8 cellular contexts compared by ENCODE assay signal in genomic region chr12:27013606-27014084, GRCh38. TPM values are rescaled to one million over a fixed set of nuclear protein-coding genes. Genes with fewer than 3 reads are reported as not detected.
DNase-seq lines count a peak whose midpoint lies in the region; ATAC-seq and TF ChIP-seq lines count a peak whose summit lies in the region.

No MANE protein-coding gene starts in this region.

- no peaks in the 10 kb centered on the region for H3K36me3 ChIP-seq in osteoblast (ENCODE audit: insufficient read depth, low read length)

- peak overlapping the region; percentile 97 for H3K4me2 ChIP-seq in osteoblast (ENCODE audit: insufficient read depth, low read length)

- no peaks in the 10 kb centered on the region for H3K9me3 ChIP-seq in osteoblast (ENCODE audit: low read depth, low read length)

- H3K79me2 ChIP-seq in osteoblast (ENCODE audit: insufficient read depth, low read length): peaks cover 41% of the 10 kb centered on the region

- H3K4me3 ChIP-seq in WI38 (ENCODE audit: low read depth, low read length): peak overlapping the region; percentile 85
- peak overlapping the region; percentile 81 to 99 for H3K4me3 ChIP-seq in foreskin fibroblast (ENCODE audit: low read depth in 1 of 2, low read length in 2 of 2)
- H3K4me3 ChIP-seq in osteoblast (ENCODE audit: insufficient read depth, low read length): peak overlapping the region; percentile 80

- TF ChIP-seq CTCF in WI38 (IDR thresholded peaks at IDR 0.05; ENCODE audit: low read depth, low read length) (no peak), foreskin fibroblast (IDR thresholded peaks at IDR 0.05; ENCODE audit: low read depth, low read length) (no peak), osteoblast (IDR thresholded peaks at IDR 0.05; ENCODE audit: extremely low read depth, low read depth, low read length) (no peak)

- H2AFZ ChIP-seq in osteoblast (ENCODE audit: low read length): peak overlapping the region; percentile 94

- DNase-seq in DMS 273 (lab: John Stamatoyannopoulos, UW; ENCODE audit: unreplicated experiment): peak; percentile 31
- no peak for DNase-seq in DMS 273 treated with DMSO at 0.1 percent for 48 hours (lab: John Stamatoyannopoulos, UW)
- peak; percentile 26 to 66 for DNase-seq in foreskin fibroblast
- DNase-seq in osteoblast (ENCODE audit: insufficient read length, low spot score, missing footprints): peak; percentile 58
- no peak for DNase-seq in NK-92 (lab: John Stamatoyannopoulos, UW; ENCODE audit: unreplicated experiment)

- peaks cover 23% of the 10 kb centered on the region for H3K4me1 ChIP-seq in osteoblast (ENCODE audit: insufficient read depth, low read length)

- ATAC-seq in GM19455 (IDR thresholded peaks at IDR 0.05; ENCODE audit: unreplicated experiment): peak; percentile 33
- peak; percentile 8 for ATAC-seq in HG03520 (IDR thresholded peaks at IDR 0.05; ENCODE audit: unreplicated experiment)

- no peaks in the 10 kb centered on the region for H4K20me1 ChIP-seq in osteoblast (ENCODE audit: insufficient read depth, low read length)

- H3K27me3 ChIP-seq in osteoblast (ENCODE audit: insufficient read depth, low read length): no peaks in the 10 kb centered on the region

- H3K27ac ChIP-seq in osteoblast (ENCODE audit: low read depth, low read length): peak overlapping the region; percentile 98

RNA-seq across cellular contexts. Expression of gene TM7SF3, which starts 0.5 kb away (rescaled TPM):
- total RNA-seq in osteoblast: 68.0 and 87.2 TPM in 2 replicates

RNA-seq across cellular contexts. Expression of gene MED21, which starts 8.7 kb away (rescaled TPM):
- 63.0 and 77.2 TPM in 2 replicates for total RNA-seq in osteoblast

Comparison
In these comparisons a context has a peak if more than half of its experiments do, and no peak if none do; other contexts are left out.
1. DNase-seq: peak in DMS 273 (single experiment), foreskin fibroblast (2 of 2) and osteoblast (single experiment); none in DMS 273 treated with DMSO at 0.1 percent for 48 hours (single experiment) and NK-92 (single experiment).
2. Peak in every context shown above with its lines, with median percentiles within 50 percentile points of each other: H3K4me3 ChIP-seq.